ENCODE assay signal across 26 cellular contexts in the genomic region with DNA sequence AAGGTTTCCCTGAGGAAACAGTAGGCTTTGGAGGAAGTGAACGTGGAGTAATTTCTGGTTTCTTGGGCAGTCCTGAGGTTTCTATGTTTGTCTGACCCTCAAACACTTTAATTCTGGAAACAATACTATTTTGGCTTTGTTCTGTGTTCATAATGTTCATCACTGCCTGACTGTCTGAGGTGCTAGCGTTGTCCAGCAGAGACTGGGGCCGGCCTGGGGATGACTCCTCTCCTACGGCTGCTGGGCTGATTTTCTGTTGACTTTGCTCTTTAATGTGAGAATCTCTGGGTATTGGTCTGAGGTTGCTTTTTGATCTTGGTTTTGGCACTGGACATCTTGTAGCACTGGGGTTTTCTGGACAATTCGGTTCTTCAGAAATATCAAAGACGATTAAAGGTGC.
A peak's percentile ranks its signal among the peaks of the same experiment; 100 is the strongest.
DNase-seq lines count a peak whose midpoint lies in the region; ATAC-seq, FAIRE-seq and TF ChIP-seq lines count a peak whose summit lies in the region.
"Had no signal": no experiment of that assay in that cellular context is flagged by ENCODE, and none has a peak within 500 bp of the region (broad histone marks: within the 10 kb centered on the region; RNA-seq: fewer than 3 reads in every experiment).

No MANE protein-coding gene starts in this region.

- H2AFZ ChIP-seq in endothelial cell of umbilical vein (ENCODE audit: low read depth, low read length): no peak overlapping the region

- H3K4me3 ChIP-seq in endothelial cell of umbilical vein (replicated peaks in 1 of 3; ENCODE audit: insufficient read depth in 1 of 3, low read depth in 1 of 3, low read length in 3 of 3) (no peak overlapping the region), upper lobe of left lung (no peak overlapping the region)
- H3K4me3 ChIP-seq: ascending aorta, HAP-1, MG63, prostate gland had no signal

- no peaks in the 10 kb centered on the region for H3K9me3 ChIP-seq in endothelial cell of umbilical vein (replicated peaks; ENCODE audit: control insufficient read depth, insufficient read depth, low read length)
- H3K9me3 ChIP-seq in upper lobe of left lung: no peaks in the 10 kb centered on the region
- H3K9me3 ChIP-seq: ascending aorta, HAP-1, MG63, neutrophil, prostate gland had no signal

- no peaks in the 10 kb centered on the region for H4K20me1 ChIP-seq in endothelial cell of umbilical vein (replicated peaks; ENCODE audit: control insufficient read depth, extremely low read depth, insufficient read depth, low read length)

- H3K9me3 Mint-ChIP-seq in nephron: no peaks in the 10 kb centered on the region
- H3K9me3 Mint-ChIP-seq: activated CD8-positive, alpha-beta T cell treated with anti-CD3 and anti-CD28 coated beads for 36 hours; activated naive CD4-positive, alpha-beta T cell treated with anti-CD3 and anti-CD28 coated beads, Interleukin-2, amount 50 U/mL, for 24 hours; activated T-helper 17 cell treated with anti-CD3 and anti-CD28 coated beads, Interleukin-2, amount 50 U/mL, for 72 hours; type B pancreatic cell had no signal

- TF ChIP-seq POLR2A in endothelial cell of umbilical vein (IDR thresholded peaks at IDR 0.05; ENCODE audit: low read depth, low read length) (no peak), upper lobe of left lung (IDR thresholded peaks at IDR 0.05) (no peak)

- peak overlapping the region in 2 of 3 experiments; percentile 37 to 78 for H3K27ac Mint-ChIP-seq in nephron
- H3K27ac Mint-ChIP-seq: activated CD8-positive, alpha-beta T cell treated with anti-CD3 and anti-CD28 coated beads for 36 hours; activated naive CD4-positive, alpha-beta T cell treated with anti-CD3 and anti-CD28 coated beads, Interleukin-2, amount 50 U/mL, for 24 hours; activated T-helper 17 cell treated with anti-CD3 and anti-CD28 coated beads, Interleukin-2, amount 50 U/mL, for 72 hours; type B pancreatic cell had no signal

- CTCF ChIA-PET in endothelial cell of umbilical vein (lab: Charles Lee) (no interaction called here), RWPE1 (lab: Yijun Ruan, JAX) (interaction anchor here (0.6 kb wide), 1 partner anchor 102 kb away, joined by 3 read pairs; the partner anchor contains the start of gene PRSS48)

- no peak overlapping the region for H3K4me2 ChIP-seq in endothelial cell of umbilical vein (ENCODE audit: insufficient read depth, low read length)

- dilution Hi-C loops in endothelial cell of umbilical vein (cut with MboI; ENCODE audit: extremely low pct_ligation_motif_present, low sequenced_read_pairs): no loop called here

- H3K4me3 Mint-ChIP-seq in nephron: no peak overlapping the region
- H3K4me3 Mint-ChIP-seq: activated CD8-positive, alpha-beta T cell treated with anti-CD3 and anti-CD28 coated beads for 36 hours; activated naive CD4-positive, alpha-beta T cell treated with anti-CD3 and anti-CD28 coated beads, Interleukin-2, amount 50 U/mL, for 24 hours; activated T-helper 17 cell treated with anti-CD3 and anti-CD28 coated beads, Interleukin-2, amount 50 U/mL, for 72 hours; type B pancreatic cell had no signal

- BruUV-seq in endothelial cell of umbilical vein (replicated peaks; lab: Mats Ljungman, UMichigan): TSS peak; percentile 85

- no peak overlapping the region for H3K9ac ChIP-seq in endothelial cell of umbilical vein (replicated peaks; ENCODE audit: extremely low read depth, insufficient read depth, low read length)

- POLR2A ChIA-PET in endothelial cell of umbilical vein (lab: Charles Lee) (no interaction called here), RWPE1 (lab: Yijun Ruan, JAX; ENCODE audit: low non-redundant PET) (no interaction called here)

- no peak for FAIRE-seq in endothelial cell of umbilical vein (lab: Jason Lieb, UNC)
- FAIRE-seq: keratinocyte had no signal

- 74 to 76% methylated on average over 6 of the region's 6 CpGs for WGBS in upper lobe of left lung, 2 donors

- no peak for TF ChIP-seq EP300 in upper lobe of left lung (IDR thresholded peaks at IDR 0.05)

- H3K4me1 ChIP-seq in endothelial cell of umbilical vein (ENCODE audit: control insufficient read depth, extremely low read depth, insufficient read depth, low read length): no peaks in the 10 kb centered on the region
- H3K4me1 ChIP-seq in upper lobe of left lung: peaks cover 0 to 41% (median 11%) of the 10 kb centered on the region in 4 donors
- H3K4me1 ChIP-seq: ascending aorta, prostate gland had no signal

- intact Hi-C loops in endothelial cell of umbilical vein (cut with micrococcal nuclease): no loop called here

- H3K27me3 Mint-ChIP-seq in nephron (ENCODE audit: low read depth): no peaks in the 10 kb centered on the region
- H3K27me3 Mint-ChIP-seq: activated naive CD4-positive, alpha-beta T cell treated with anti-CD3 and anti-CD28 coated beads, Interleukin-2, amount 50 U/mL, for 24 hours; type B pancreatic cell had no signal

- peak overlapping the region; percentile 10 for H3K27ac ChIP-seq in angular gyrus (ENCODE audit: low read depth, low read length)
- H3K27ac ChIP-seq in endothelial cell of umbilical vein (ENCODE audit: insufficient read depth, low read depth, low read length): no peak overlapping the region
- H3K27ac ChIP-seq in upper lobe of left lung: peak overlapping the region; percentile 24 to 71 (median 50)
- no peak overlapping the region for H3K27ac ChIP-seq in RWPE1
- H3K27ac ChIP-seq: ascending aorta, C4-2B, neutrophil, prostate gland had no signal

- peak in 1 of 2 donors; percentile 13 for ATAC-seq in upper lobe of left lung (ENCODE audit: low FRiP score in 2 of 2)
- ATAC-seq in HG03280 (IDR thresholded peaks at IDR 0.05; ENCODE audit: unreplicated experiment): no peak
- ATAC-seq: activated CD8-positive, alpha-beta T cell treated with anti-CD3 and anti-CD28 coated beads for 36 hours; activated T-helper 17 cell treated with anti-CD3 and anti-CD28 coated beads, Interleukin-2, amount 50 U/mL, for 72 hours; stimulated activated naive CD8-positive, alpha-beta T cell treated with anti-CD3 and anti-CD28 coated beads, Interleukin-15, Interleukin-2, amounts not matched to agents 100 U/mL and 50 U/mL, for 24 hours had no signal

- peaks cover 16% of the 10 kb centered on the region for H3K36me3 Mint-ChIP-seq in nephron (ENCODE audit: low read depth)
- H3K36me3 Mint-ChIP-seq: activated naive CD4-positive, alpha-beta T cell treated with anti-CD3 and anti-CD28 coated beads, Interleukin-2, amount 50 U/mL, for 24 hours had no signal

- no peak for DNase-seq in endothelial cell of umbilical vein (ENCODE audit: low read depth, low spot score)
- DNase-seq in upper lobe of left lung: no peak
- DNase-seq in RWPE1 (ENCODE audit: low spot score): no peak
- DNase-seq in dermis blood vessel endothelial cell: no peak
- DNase-seq: activated CD8-positive, alpha-beta T cell treated with anti-CD3 and anti-CD28 coated beads for 36 hours; caudate nucleus; cortex of kidney; DND-41; KBM-7; MG63; NCI-H1417 treated with DMSO at 0.1 percent for 48 hours; NCI-H446 treated with DMSO at 0.1 percent for 48 hours; OCI-M1; stimulated activated naive CD8-positive, alpha-beta T cell treated with anti-CD3 and anti-CD28 coated beads, Interleukin-15, Interleukin-2, amounts not matched to agents 100 U/mL and 50 U/mL, for 24 hours had no signal

- TF ChIP-seq CTCF in endothelial cell of umbilical vein (IDR thresholded peaks at IDR 0.05; ENCODE audit: extremely low read depth in 1 of 2, insufficient read depth in 1 of 2, low read depth in 1 of 2, low read length in 2 of 2): no peak
- no peak for TF ChIP-seq CTCF in nephron (IDR thresholded peaks at IDR 0.05; ENCODE audit: unreplicated experiment in 3 of 3)
- no peak for TF ChIP-seq CTCF in upper lobe of left lung (IDR thresholded peaks at IDR 0.05)
- TF ChIP-seq CTCF in RWPE1 (conservative IDR thresholded peaks at IDR 0.05; ENCODE audit: low read depth): no peak

- peaks cover 4% of the 10 kb centered on the region for H3K79me2 ChIP-seq in endothelial cell of umbilical vein (ENCODE audit: control insufficient read depth, insufficient read depth, low read length)

- H3K27me3 ChIP-seq in endothelial cell of umbilical vein (ENCODE audit: control insufficient read depth in 2 of 2, insufficient read depth in 2 of 2, low read length in 2 of 2): no peaks in the 10 kb centered on the region
- H3K27me3 ChIP-seq in upper lobe of left lung: no peaks in the 10 kb centered on the region
- H3K27me3 ChIP-seq: ascending aorta, MG63, neutrophil had no signal

- no peaks in the 10 kb centered on the region for H3K9me1 ChIP-seq in endothelial cell of umbilical vein (replicated peaks; ENCODE audit: control insufficient read depth, extremely low read depth, insufficient read depth, low read length)

- H3K36me3 ChIP-seq in endothelial cell of umbilical vein (ENCODE audit: control insufficient read depth in 2 of 2, extremely low read depth in 1 of 2, insufficient read depth in 2 of 2, low read length in 2 of 2) (peaks cover 22 to 24% of the 10 kb centered on the region in 2 experiments), upper lobe of left lung (peaks cover 0 to 45% (median 10%) of the 10 kb centered on the region in 4 donors)
- H3K36me3 ChIP-seq: MG63, neutrophil, prostate gland had no signal

- H3K4me1 Mint-ChIP-seq in nephron: peaks cover 35% of the 10 kb centered on the region
- H3K4me1 Mint-ChIP-seq: activated naive CD4-positive, alpha-beta T cell treated with anti-CD3 and anti-CD28 coated beads, Interleukin-2, amount 50 U/mL, for 24 hours; activated T-helper 17 cell treated with anti-CD3 and anti-CD28 coated beads, Interleukin-2, amount 50 U/mL, for 72 hours had no signal

TF ChIP-seq in endothelial cell of umbilical vein, 7 proteins besides CTCF, POLR2A, EP300 and RAD21:
- TF ChIP-seq MYC (IDR thresholded peaks at IDR 0.05; ENCODE audit: low read depth, low read length) (no peak), FOS (IDR thresholded peaks at IDR 0.05; ENCODE audit: borderline replicate concordance, insufficient read depth, low read length) (no peak), JUN (IDR thresholded peaks at IDR 0.05; ENCODE audit: borderline replicate concordance, insufficient read depth, insufficient read length, low read depth) (no peak), EZH2 (IDR thresholded peaks at IDR 0.05; ENCODE audit: borderline replicate concordance, low read depth, low read length, severe bottlenecking) (no peak), POLR2AphosphoS5 (IDR thresholded peaks at IDR 0.05; ENCODE audit: insufficient read depth, low read depth, low read length) (no peak), GATA2 (IDR thresholded peaks at IDR 0.05; ENCODE audit: insufficient read depth, insufficient read length, low read depth, low read length) (no peak)
- TF ChIP-seq, protein P1, sequence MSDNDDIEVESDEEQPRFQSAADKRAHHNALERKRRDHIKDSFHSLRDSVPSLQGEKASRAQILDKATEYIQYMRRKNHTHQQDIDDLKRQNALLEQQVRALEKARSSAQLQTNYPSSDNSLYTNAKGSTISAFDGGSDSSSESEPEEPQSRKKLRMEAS (IDR thresholded peaks at IDR 0.05; ENCODE audit: insufficient read depth, insufficient read length): no peak

Comparison
In these comparisons a context has a peak if more than half of its experiments do, and no peak if none do; other contexts are left out.
1. H3K27ac ChIP-seq: peak in angular gyrus (single experiment) and upper lobe of left lung (4 of 4); none in endothelial cell of umbilical vein (single experiment) and RWPE1 (single experiment).